In genomic region chr10:3228610-3228945, GRCh38 we compare ENCODE assay signal across 17 cellular contexts. TPM values are rescaled to one million over a fixed set of nuclear protein-coding genes. Genes with fewer than 3 reads are reported as not detected.
A peak's percentile ranks its signal among the peaks of the same experiment; 100 is the strongest.
DNase-seq lines count a peak whose midpoint lies in the region; ATAC-seq and TF ChIP-seq lines count a peak whose summit lies in the region.
"Had no signal": no experiment of that assay in that cellular context is flagged by ENCODE, and none has a peak within 500 bp of the region (broad histone marks: within the 10 kb centered on the region; RNA-seq: fewer than 3 reads in every experiment).

No MANE protein-coding gene starts in this region.

- TF ChIP-seq CTCF in RWPE1 (conservative IDR thresholded peaks at IDR 0.05; ENCODE audit: low read depth) (no peak), WTC11 (IDR thresholded peaks at IDR 0.05) (no peak), GM13976 (IDR thresholded peaks at IDR 0.05; ENCODE audit: borderline replicate concordance, control extremely low read depth, extremely low read depth, insufficient read depth, missing control alignments) (no peak), GM13977 (IDR thresholded peaks at IDR 0.05; ENCODE audit: extremely low read depth, insufficient read depth, missing control alignments) (no peak)

- peaks cover 13 to 14% of the 10 kb centered on the region in 2 donors for H3K4me1 Mint-ChIP-seq in effector memory CD8-positive, alpha-beta T cell (ENCODE audit: low read depth in 2 of 2)
- 0 out of 2 replicates have a peak, but pooled peaks cover 3% of the 10 kb centered on the region for H3K4me1 Mint-ChIP-seq in WTC11

- POLR2A ChIA-PET in RWPE1 (lab: Yijun Ruan, JAX; ENCODE audit: low non-redundant PET), result no interaction called here
- POLR2A ChIA-PET in WTC11 (lab: Charles Lee), result no interaction called here

- ATAC-seq in effector memory CD8-positive, alpha-beta T cell (replicated peaks), result no peak
- ATAC-seq in stimulated activated naive CD8-positive, alpha-beta T cell treated with anti-CD3 and anti-CD28 coated beads, Interleukin-15, Interleukin-2, amounts not matched to agents 100 U/mL and 50 U/mL, for 24 hours, result peak; percentile 3
- no peak for ATAC-seq in WTC11

- peaks cover 7 to 24% of the 10 kb centered on the region in 2 donors for H3K27me3 Mint-ChIP-seq in effector memory CD8-positive, alpha-beta T cell
- H3K27me3 Mint-ChIP-seq in WTC11 (ENCODE audit: low read depth), result no peaks in the 10 kb centered on the region

- H3K4me3 Mint-ChIP-seq in effector memory CD8-positive, alpha-beta T cell, result peak overlapping the region in 1 of 2 donors; percentile 75
- no peak overlapping the region for H3K4me3 Mint-ChIP-seq in WTC11

- CTCF ChIA-PET in RWPE1 (lab: Yijun Ruan, JAX), result no interaction called here
- CTCF ChIA-PET in WTC11 (lab: Charles Lee), result no interaction called here

- DNase-seq in activated CD8-positive, alpha-beta memory T cell treated with anti-CD3 and anti-CD28 coated beads for 24 hours, result peak; percentile 58
- DNase-seq in activated CD8-positive, alpha-beta memory T cell treated with anti-CD3 and anti-CD28 coated beads, Interleukin-2, amount 50 U/mL, for 48 hours, result no peak
- DNase-seq in RWPE1 (ENCODE audit: low spot score) (no peak), WTC11 (ENCODE audit: low spot score) (no peak), GM13976 (ENCODE audit: low spot score) (no peak), GM13977 (ENCODE audit: low spot score) (no peak)
- no peak for DNase-seq in effector memory CD8-positive, alpha-beta T cell
- no peak for DNase-seq in stimulated activated naive CD8-positive, alpha-beta T cell treated with anti-CD3 and anti-CD28 coated beads, Interleukin-15, Interleukin-2, amounts not matched to agents 100 U/mL and 50 U/mL, for 24 hours
- DNase-seq: 8988T, Calu3, KG1, MG63, NCI-H1105, NCI-H187, PC-9, SHP77 had no signal

- in situ Hi-C loops in GM13976 (cut with MboI; ENCODE audit: low sequenced_read_pairs, unreplicated experiment), result loop anchor here (25.0 kb wide), 2 partner anchors 1434 to 1534 kb away; no protein-coding TSS in a partner anchor
- in situ Hi-C loops in GM13977 (cut with MboI; ENCODE audit: low pct_unique_long_range_greater_than_20kb, low sequenced_read_pairs, unreplicated experiment), result loop anchor here (25.0 kb wide), 1 partner anchor 1434 kb away; no protein-coding TSS in a partner anchor

- peaks cover 5% of the 10 kb centered on the region for H3K36me3 Mint-ChIP-seq in effector memory CD8-positive, alpha-beta T cell (ENCODE audit: insufficient read depth)
- no peaks in the 10 kb centered on the region for H3K36me3 Mint-ChIP-seq in WTC11

- peak overlapping the region; percentile 83 to 93 for H3K27ac Mint-ChIP-seq in effector memory CD8-positive, alpha-beta T cell
- no peak overlapping the region for H3K27ac Mint-ChIP-seq in WTC11

- H3K9me3 Mint-ChIP-seq in effector memory CD8-positive, alpha-beta T cell, result no peaks in the 10 kb centered on the region
- H3K9me3 Mint-ChIP-seq in WTC11, result no peaks in the 10 kb centered on the region; the same call in 1 of the 2 replicates

- H3K27ac ChIP-seq in RWPE1, result peak overlapping the region; percentile 88
- H3K27ac ChIP-seq: C4-2B had no signal

TF ChIP-seq in WTC11, 78 proteins besides CTCF, POLR2A, EP300 and RAD21:
- TF ChIP-seq TEAD4 (CRISPR knock-in tag; IDR thresholded peaks at IDR 0.05) (no peak), GRHL2 (CRISPR knock-in tag; IDR thresholded peaks at IDR 0.05; ENCODE audit: insufficient replicate concordance, severe bottlenecking) (no peak), CDX4 (CRISPR knock-in tag; IDR thresholded peaks at IDR 0.05; ENCODE audit: borderline replicate concordance) (no peak)

RNA-seq across cellular contexts. Expression of gene PITRM1, which starts 56.0 kb away (rescaled TPM):
- total RNA-seq in WTC11 (2021), result 37.2 to 40.7 TPM (median 37.5 TPM) in 3 replicates
